In the genomic region with DNA sequence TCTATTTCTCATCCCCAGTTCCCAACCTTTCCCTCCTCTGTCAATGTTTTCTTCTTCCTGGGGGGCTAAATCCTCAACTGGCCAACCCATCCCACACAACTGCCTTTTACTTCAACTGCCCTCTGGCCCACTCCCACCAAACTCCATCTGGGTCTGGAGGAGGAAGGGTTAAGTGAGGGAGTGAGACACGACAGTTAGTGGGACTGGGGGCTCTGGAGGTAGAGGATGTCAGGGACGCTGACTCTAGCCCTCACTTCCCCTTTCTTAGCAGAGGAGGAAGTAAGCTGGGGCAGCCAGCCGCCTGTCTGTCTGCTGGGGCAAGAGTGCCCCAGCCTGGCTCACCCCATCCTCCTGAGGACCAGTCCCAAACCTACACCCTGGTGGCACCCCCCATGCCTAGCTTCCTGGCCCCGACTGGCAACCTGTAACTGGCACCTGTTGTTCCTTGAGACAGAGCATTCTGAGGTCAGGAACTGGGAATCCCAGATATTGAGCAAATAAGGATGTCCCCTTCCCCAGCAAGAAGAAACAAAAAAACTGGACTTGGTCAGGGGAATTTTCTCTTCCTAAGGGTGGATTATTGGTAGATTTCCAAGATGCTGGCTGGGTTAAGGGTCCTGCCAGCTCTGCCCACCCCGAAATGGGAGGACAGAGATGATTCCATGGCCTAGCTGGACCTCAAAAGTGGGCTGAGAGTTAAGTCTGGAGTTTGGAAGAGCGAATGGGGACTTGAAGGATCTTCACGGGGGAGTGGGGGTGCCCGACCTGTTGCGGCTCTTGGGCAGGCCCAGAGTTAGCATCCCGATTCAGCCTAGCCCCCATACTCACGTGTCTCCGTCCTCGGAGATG, we compare ENCODE assay signal across 8 cellular contexts. TPM values are rescaled to one million over a fixed set of nuclear protein-coding genes. Genes with fewer than 3 reads are reported as not detected.
DNase-seq lines count a peak whose midpoint lies in the region; ATAC-seq and TF ChIP-seq lines count a peak whose summit lies in the region.

No MANE protein-coding gene starts in this region.

- TF ChIP-seq CTCF in RWPE2 (IDR thresholded peaks at IDR 0.05; ENCODE audit: poor library complexity, severe bottlenecking) (no peak), tibial artery (IDR thresholded peaks at IDR 0.05) (no peak)

- TF ChIP-seq POLR2A in GM10847 (IDR thresholded peaks at IDR 0.05; ENCODE audit: extremely low read depth, insufficient read length), result peak; percentile 22

- H3K36me3 ChIP-seq in RWPE2 (ENCODE audit: low read depth) (no peaks in the 10 kb centered on the region), tibial artery (peaks cover 0 to 15% (median 5%) of the 10 kb centered on the region in 3 donors)

- peaks cover 36% of the 10 kb centered on the region for H3K4me1 Mint-ChIP-seq in central memory CD8-positive, alpha-beta T cell

- intact Hi-C loops in tibial artery (cut with DNase I; ENCODE audit: low total_unique reads), result loop anchor here (5.0 to 10.0 kb wide), 3 partner anchors 73 to 170 kb away; partner anchors contain the start of gene CDC5L

- H3K27ac ChIP-seq in RWPE2 (ENCODE audit: poor library complexity, severe bottlenecking) (no peak overlapping the region), tibial artery (peak overlapping the region; percentile 68 to 82)

- DNase-seq in RWPE2 (ENCODE audit: low spot score) (no peak), medulla oblongata (ENCODE audit: extremely low spot score) (peak; percentile 75), tibial artery (no peak), HT-29 (ENCODE audit: low spot score) (no peak), cortex of kidney (lab: John Stamatoyannopoulos, UW) (no peak)
- DNase-seq in central memory CD8-positive, alpha-beta T cell (ENCODE audit: low spot score in 2 of 2), result peak in 1 of 2 donors; percentile 36

- H3K4me1 ChIP-seq in RWPE2 (ENCODE audit: insufficient read depth, poor library complexity, severe bottlenecking) (peaks cover 18% of the 10 kb centered on the region), tibial artery (peaks cover 0 to 37% (median 26%) of the 10 kb centered on the region in 4 donors)

- H3K27ac Mint-ChIP-seq in central memory CD8-positive, alpha-beta T cell (ENCODE audit: low read depth), result peak overlapping the region; percentile 98

- peaks cover 10% of the 10 kb centered on the region for H3K27me3 Mint-ChIP-seq in central memory CD8-positive, alpha-beta T cell

- no peaks in the 10 kb centered on the region for H3K9me3 Mint-ChIP-seq in central memory CD8-positive, alpha-beta T cell

- H3K4me3 ChIP-seq in RWPE2 (ENCODE audit: severe bottlenecking) (peak overlapping the region; percentile 69), tibial artery (peak overlapping the region; percentile 64 to 72)

- H3K27me3 ChIP-seq in RWPE2 (ENCODE audit: insufficient read depth, poor library complexity, severe bottlenecking) (peaks cover 1% of the 10 kb centered on the region), tibial artery (peaks cover 0 to 15% of the 10 kb centered on the region in 2 donors)

- ATAC-seq in HG02571 (IDR thresholded peaks at IDR 0.05; ENCODE audit: unreplicated experiment) (peak; percentile 31), RWPE2 (ENCODE audit: low read depth) (peak; percentile 3; the same call in 1 of the 3 replicates)
- ATAC-seq in central memory CD8-positive, alpha-beta T cell (replicated peaks; ENCODE audit: extremely low read depth, poor library complexity, severe bottlenecking), result peak; percentile 35

- no peaks in the 10 kb centered on the region for H3K9me3 ChIP-seq in RWPE2 (ENCODE audit: severe bottlenecking)
- H3K9me3 ChIP-seq in tibial artery, result no peaks in the 10 kb centered on the region

- H3K36me3 Mint-ChIP-seq in central memory CD8-positive, alpha-beta T cell (ENCODE audit: insufficient read depth), result peaks cover 30% of the 10 kb centered on the region

- peak overlapping the region; percentile 94 for H3K4me3 Mint-ChIP-seq in central memory CD8-positive, alpha-beta T cell

RNA-seq across cellular contexts. Expression of gene NFKBIE, which starts 1.0 kb away (rescaled TPM):
- total RNA-seq in HT-29 (2014; rRNA removed; shearing (Covaris generic)), result 11.2 and 19.3 TPM in 2 replicates

RNA-seq across cellular contexts. Expression of gene TMEM151B, which starts 5.9 kb away (rescaled TPM):
- total RNA-seq in HT-29 (2014; rRNA removed; shearing (Covaris generic)), result not detected in 2 replicates

RNA-seq across cellular contexts. Expression of gene SLC35B2, which starts 7.0 kb away (rescaled TPM):
- total RNA-seq in HT-29 (2014; rRNA removed; shearing (Covaris generic)), result 189 and 193 TPM in 2 replicates

RNA-seq across cellular contexts. Expression of gene HSP90AB1, which starts 17.5 kb away (rescaled TPM):
- 751 and 810 TPM in 2 replicates for total RNA-seq in HT-29 (2014; rRNA removed; shearing (Covaris generic))

RNA-seq across cellular contexts. Expression of gene SLC29A1, which starts 41.0 kb away (rescaled TPM):
- 30.8 and 33.4 TPM in 2 replicates for total RNA-seq in HT-29 (2014; rRNA removed; shearing (Covaris generic))
